In genomic region chr6:168343239-168344167, GRCh38 we compare ENCODE assay signal across 1 cellular context.
TF ChIP-seq lines count a peak whose summit lies in the region.

No MANE protein-coding gene starts in this region.

TF ChIP-seq in H1, 55 proteins besides CTCF, POLR2A, EP300 and RAD21:
- no peak for TF ChIP-seq ATF2 (IDR thresholded peaks at IDR 0.05; ENCODE audit: low read length)
- no peak for TF ChIP-seq RBBP5 (IDR thresholded peaks at IDR 0.05; ENCODE audit: borderline replicate concordance, low read depth, low read length)
- no peak for TF ChIP-seq CHD1 (IDR thresholded peaks at IDR 0.05; ENCODE audit: low read depth, low read length)
- TF ChIP-seq TBP (IDR thresholded peaks at IDR 0.05; ENCODE audit: low read depth, low read length), result no peak
- TF ChIP-seq RNF2 (IDR thresholded peaks at IDR 0.05; ENCODE audit: borderline replicate concordance, low read depth, low read length, missing control alignments, poor library complexity, severe bottlenecking), result no peak
- no peak for TF ChIP-seq MAX (IDR thresholded peaks at IDR 0.05)
- no peak for TF ChIP-seq CEBPB (IDR thresholded peaks at IDR 0.05; ENCODE audit: low read depth, low read length)
TF ChIP-seq in H1: peak in this region for 0.
